8 cellular contexts compared by ENCODE assay signal in genomic region chr16:21599158-21599993, GRCh38. TPM values are rescaled to one million over a fixed set of nuclear protein-coding genes. Genes with fewer than 3 reads are reported as not detected.
DNase-seq lines count a peak whose midpoint lies in the region; ATAC-seq and TF ChIP-seq lines count a peak whose summit lies in the region.

Gene METTL9 (plus strand): TSS chr16:21599577. CDS start chr16:21599734, 157 bp downstream.

- intact Hi-C loops in Right ventricle myocardium superior (cut with DNase I), result no loop called here

- H2AFZ ChIP-seq in parathyroid adenoma, result peak within 1 kb of the TSS; percentile 98

- H3K27ac ChIP-seq in parathyroid adenoma, result peak within 1 kb of the TSS; percentile 93
- peak within 1 kb of the TSS; percentile 68 to 97 (median 96) for H3K27ac ChIP-seq in tibial nerve

- H3K9me3 Mint-ChIP-seq in activated naive CD8-positive, alpha-beta T cell treated with anti-CD3 and anti-CD28 coated beads, Interleukin-2, amount 50 U/mL, for 24 hours, result no peaks in the 10 kb centered on the region

- H3K4me3 ChIP-seq in parathyroid adenoma (ENCODE audit: low read depth, low read length) (peak within 1 kb of the TSS; percentile 92), tibial nerve (peak within 1 kb of the TSS; percentile 82 to 95 (median 88))

- peak; percentile 78 to 93 for TF ChIP-seq EP300 in tibial nerve (IDR thresholded peaks at IDR 0.05)

- no peaks in the 10 kb centered on the region for H3K27me3 Mint-ChIP-seq in activated naive CD8-positive, alpha-beta T cell treated with anti-CD3 and anti-CD28 coated beads, Interleukin-2, amount 50 U/mL, for 24 hours

- H3K4me1 ChIP-seq in parathyroid adenoma (peaks cover 8% of the 10 kb centered on the region), tibial nerve (peaks cover 4 to 44% (median 15%) of the 10 kb centered on the region in 4 donors)

- WGBS in tibial nerve, 2 donors, result 0 to 1% methylated on average over 18 to 50 of the region's 93 CpGs

- H3K9ac ChIP-seq in parathyroid adenoma, result peak within 1 kb of the TSS; percentile 61

- peak within 1 kb of the TSS; percentile 96 for H3K4me3 Mint-ChIP-seq in activated naive CD8-positive, alpha-beta T cell treated with anti-CD3 and anti-CD28 coated beads, Interleukin-2, amount 50 U/mL, for 24 hours

- ATAC-seq in HG02678 (IDR thresholded peaks at IDR 0.05; ENCODE audit: unreplicated experiment) (peak; percentile 91), Right ventricle myocardium superior (ENCODE audit: poor library complexity) (peak; percentile 98)
- ATAC-seq in activated naive CD8-positive, alpha-beta T cell treated with anti-CD3 and anti-CD28 coated beads, Interleukin-2, amount 50 U/mL, for 24 hours, result peak; percentile 95

- peak within 1 kb of the TSS; percentile 92 for H3K4me2 ChIP-seq in parathyroid adenoma (ENCODE audit: low read length)

- TF ChIP-seq CTCF in parathyroid adenoma (IDR thresholded peaks at IDR 0.05) (peak; percentile 21), tibial nerve (IDR thresholded peaks at IDR 0.05) (peak in 3 of 5 experiments; percentile 9 to 57 (median 37))

- no peaks in the 10 kb centered on the region for H3K36me3 Mint-ChIP-seq in activated naive CD8-positive, alpha-beta T cell treated with anti-CD3 and anti-CD28 coated beads, Interleukin-2, amount 50 U/mL, for 24 hours (ENCODE audit: low read depth)

- H3K9me3 ChIP-seq in parathyroid adenoma (ENCODE audit: control insufficient read depth, low read length), result no peaks in the 10 kb centered on the region
- no peaks in the 10 kb centered on the region for H3K9me3 ChIP-seq in tibial nerve

- H3K27ac Mint-ChIP-seq in activated naive CD8-positive, alpha-beta T cell treated with anti-CD3 and anti-CD28 coated beads, Interleukin-2, amount 50 U/mL, for 24 hours, result peak within 1 kb of the TSS; percentile 90

- peaks cover 26% of the 10 kb centered on the region for H3K79me2 ChIP-seq in parathyroid adenoma

- TF ChIP-seq POLR2A in GM10847 (IDR thresholded peaks at IDR 0.05; ENCODE audit: extremely low read depth, insufficient read length), result peak; percentile 72
- TF ChIP-seq POLR2A in tibial nerve (IDR thresholded peaks at IDR 0.05), result peak; percentile 52 to 78

- peaks cover 62% of the 10 kb centered on the region for H3K4me1 Mint-ChIP-seq in activated naive CD8-positive, alpha-beta T cell treated with anti-CD3 and anti-CD28 coated beads, Interleukin-2, amount 50 U/mL, for 24 hours

- H3K36me3 ChIP-seq in parathyroid adenoma (ENCODE audit: control insufficient read depth, insufficient read depth, low read length), result no peaks in the 10 kb centered on the region
- H3K36me3 ChIP-seq in tibial nerve, result no peaks in the 10 kb centered on the region

- H3K27me3 ChIP-seq in parathyroid adenoma (ENCODE audit: control insufficient read depth, insufficient read depth, low read length) (no peaks in the 10 kb centered on the region), tibial nerve (no peaks in the 10 kb centered on the region)

- DNase-seq in NCI-H128 (lab: John Stamatoyannopoulos, UW; ENCODE audit: unreplicated experiment) (peak; percentile 74), SW480 (ENCODE audit: low spot score) (peak; percentile 91), Right ventricle myocardium superior (peak; percentile 96), tibial nerve (ENCODE audit: low spot score in 2 of 2) (peak; percentile 88 to 90)
- peak; percentile 95 for DNase-seq in activated naive CD8-positive, alpha-beta T cell treated with anti-CD3 and anti-CD28 coated beads, Interleukin-2, amount 50 U/mL, for 24 hours

RNA-seq across cellular contexts. Expression of gene METTL9, which starts in this region (rescaled TPM):
- total RNA-seq in Right ventricle myocardium superior (47.4 TPM), tibial nerve (100 to 1,000 TPM; 160 to 210 (median 177) TPM)

Comparison
In these comparisons a context has a peak if more than half of its experiments do, and no peak if none do; other contexts are left out.
1. Peak in every context shown above with its lines: DNase-seq, ATAC-seq, H3K4me3 ChIP-seq and H3K27ac ChIP-seq.